Comparison of ENCODE assay signal across 9 cellular contexts in genomic region chr1:20483833-20484525, GRCh38. TPM values are rescaled to one million over a fixed set of nuclear protein-coding genes. Genes with fewer than 3 reads are reported as not detected.
A peak's percentile ranks its signal among the peaks of the same experiment; 100 is the strongest.
DNase-seq lines count a peak whose midpoint lies in the region; ATAC-seq and TF ChIP-seq lines count a peak whose summit lies in the region.
"Had no signal": no experiment of that assay in that cellular context is flagged by ENCODE, and none has a peak within 500 bp of the region (broad histone marks: within the 10 kb centered on the region; RNA-seq: fewer than 3 reads in every experiment).

No MANE protein-coding gene starts in this region.

- H4K20me1 ChIP-seq in BLaER1 treated with 17β-estradiol and CSF1 and Interleukin-3, amounts not matched to agents 10 nM and 100 nM: peaks cover 0 to 52% (median 22%) of the 10 kb centered on the region in 11 experiments; a peak in 19 of 22 replicates

- H3K27me3 ChIP-seq in BLaER1 treated with 17β-estradiol and CSF1 and Interleukin-3, amounts not matched to agents 10 nM and 100 nM: peaks cover 87 to 100% (median 96%) of the 10 kb centered on the region in 11 experiments
- peaks cover 74% of the 10 kb centered on the region for H3K27me3 ChIP-seq in HUES64 (ENCODE audit: insufficient read depth, low read length)
- H3K27me3 ChIP-seq in kidney epithelial cell (ENCODE audit: control insufficient read depth, insufficient read depth, low read length): no peaks in the 10 kb centered on the region

- H3K9me3 Mint-ChIP-seq in MCF 10A (ENCODE audit: unreplicated experiment): no peaks in the 10 kb centered on the region
- H3K9me3 Mint-ChIP-seq in stimulated activated effector memory CD8-positive, alpha-beta T cell treated with anti-CD3 and anti-CD28 coated beads, Interleukin-12 subunit alpha, Interleukin-12 subunit beta, amount 100 ng/mL, for 72 hours: no peaks in the 10 kb centered on the region

- ATAC-seq in stimulated activated effector memory CD8-positive, alpha-beta T cell treated with anti-CD3 and anti-CD28 coated beads, Interleukin-12 subunit alpha, Interleukin-12 subunit beta, amount 100 ng/mL, for 72 hours: no peak
- no peak for ATAC-seq in HG03571 (IDR thresholded peaks at IDR 0.05; ENCODE audit: unreplicated experiment)

- no peak overlapping the region for H3K27ac ChIP-seq in BLaER1 treated with 17β-estradiol and CSF1 and Interleukin-3, amounts not matched to agents 10 nM and 100 nM
- H3K27ac ChIP-seq in HUES64 (ENCODE audit: low read depth, low read length): no peak overlapping the region
- H3K27ac ChIP-seq: HL-60 had no signal

- BruUV-seq in MCF 10A (replicated peaks; lab: Mats Ljungman, UMichigan): no TSS peak

- H3K4me1 Mint-ChIP-seq in MCF 10A (ENCODE audit: insufficient read depth, unreplicated experiment): peaks cover 27% of the 10 kb centered on the region
- H3K4me1 Mint-ChIP-seq in stimulated activated effector memory CD8-positive, alpha-beta T cell treated with anti-CD3 and anti-CD28 coated beads, Interleukin-12 subunit alpha, Interleukin-12 subunit beta, amount 100 ng/mL, for 72 hours: peaks cover 31% of the 10 kb centered on the region

- no peak overlapping the region for H3K9ac ChIP-seq in BLaER1 treated with 17β-estradiol and CSF1 and Interleukin-3, amounts not matched to agents 10 nM and 100 nM
- peak overlapping the region; percentile 11; the same call in 1 of the 2 replicates for H3K9ac ChIP-seq in HUES64 (ENCODE audit: low read depth, low read length)

- no peaks in the 10 kb centered on the region for H3K36me3 ChIP-seq in BLaER1 treated with 17β-estradiol and CSF1 and Interleukin-3, amounts not matched to agents 10 nM and 100 nM
- H3K36me3 ChIP-seq in HUES64 (ENCODE audit: insufficient read depth, low read length): no peaks in the 10 kb centered on the region
- no peaks in the 10 kb centered on the region for H3K36me3 ChIP-seq in kidney epithelial cell (ENCODE audit: control insufficient read depth, insufficient read depth, low read length)

- POLR2A ChIA-PET in MCF 10A (lab: Yijun Ruan, JAX): interaction anchor here (0.5 to 1.4 kb wide), 5 partner anchors 16 to 327 kb away, joined by 3 to 6 read pairs (median 3); partner anchors contain the start of gene MUL1

- no peaks in the 10 kb centered on the region for H3K27me3 Mint-ChIP-seq in MCF 10A (ENCODE audit: insufficient read depth, unreplicated experiment)

- peak; percentile 33 for DNase-seq in MCF 10A (ENCODE audit: unreplicated experiment)
- DNase-seq in kidney epithelial cell (ENCODE audit: low read depth): no peak
- peak in 1 of 2 donors; percentile 59 for DNase-seq in stimulated activated effector memory CD8-positive, alpha-beta T cell treated with anti-CD3 and anti-CD28 coated beads, Interleukin-12 subunit alpha, Interleukin-12 subunit beta, amount 100 ng/mL, for 72 hours (ENCODE audit: low spot score in 2 of 2)
- DNase-seq in GOT3 (lab: John Stamatoyannopoulos, UW): no peak
- DNase-seq in SIG-M5 (lab: John Stamatoyannopoulos, UW): no peak

- CTCF ChIA-PET in MCF 10A (lab: Yijun Ruan, JAX): interaction anchor here (0.6 to 1.7 kb wide), 8 partner anchors 8 to 722 kb away, joined by 3 to 11 read pairs (median 4); no protein-coding TSS in a partner anchor

- peak overlapping the region; percentile 89 for H3K4me3 Mint-ChIP-seq in MCF 10A (ENCODE audit: unreplicated experiment)
- peak overlapping the region; percentile 85 for H3K4me3 Mint-ChIP-seq in stimulated activated effector memory CD8-positive, alpha-beta T cell treated with anti-CD3 and anti-CD28 coated beads, Interleukin-12 subunit alpha, Interleukin-12 subunit beta, amount 100 ng/mL, for 72 hours

- H3K27ac Mint-ChIP-seq in MCF 10A (ENCODE audit: low read depth, unreplicated experiment): peak overlapping the region; percentile 30
- peak overlapping the region; percentile 12 for H3K27ac Mint-ChIP-seq in stimulated activated effector memory CD8-positive, alpha-beta T cell treated with anti-CD3 and anti-CD28 coated beads, Interleukin-12 subunit alpha, Interleukin-12 subunit beta, amount 100 ng/mL, for 72 hours

- H3K4me1 ChIP-seq in BLaER1 treated with 17β-estradiol and CSF1 and Interleukin-3, amounts not matched to agents 10 nM and 100 nM: peaks cover 19 to 26% (median 23%) of the 10 kb centered on the region in 10 experiments; a peak in 19 of 20 replicates
- peaks cover 28% of the 10 kb centered on the region for H3K4me1 ChIP-seq in HUES64 (ENCODE audit: insufficient read depth, low read length)

- H3K36me3 Mint-ChIP-seq in MCF 10A (ENCODE audit: insufficient read depth, unreplicated experiment): no peaks in the 10 kb centered on the region
- peaks cover 14% of the 10 kb centered on the region for H3K36me3 Mint-ChIP-seq in stimulated activated effector memory CD8-positive, alpha-beta T cell treated with anti-CD3 and anti-CD28 coated beads, Interleukin-12 subunit alpha, Interleukin-12 subunit beta, amount 100 ng/mL, for 72 hours

- no peaks in the 10 kb centered on the region for H3K9me3 ChIP-seq in BLaER1 treated with 17β-estradiol and CSF1 and Interleukin-3, amounts not matched to agents 10 nM and 100 nM (replicated peaks in 1 of 11)
- no peaks in the 10 kb centered on the region for H3K9me3 ChIP-seq in HUES64 (ENCODE audit: insufficient read depth, low read depth, low read length)

- no peak for TF ChIP-seq CTCF in MCF 10A (IDR thresholded peaks at IDR 0.05; ENCODE audit: unreplicated experiment)
- TF ChIP-seq CTCF in kidney epithelial cell (IDR thresholded peaks at IDR 0.05; ENCODE audit: insufficient read depth, low read length, poor library complexity, severe bottlenecking): no peak

- peak overlapping the region in 7 of 10 experiments; percentile 7 to 75 (median 65); a peak in 5 of 20 replicates for H3K4me3 ChIP-seq in BLaER1 treated with 17β-estradiol and CSF1 and Interleukin-3, amounts not matched to agents 10 nM and 100 nM
- peak overlapping the region; percentile 78 for H3K4me3 ChIP-seq in HUES64 (ENCODE audit: low read length)
- peak overlapping the region; percentile 92 for H3K4me3 ChIP-seq in kidney epithelial cell (ENCODE audit: low read depth, low read length)

- H3K4me2 ChIP-seq in BLaER1 treated with 17β-estradiol and CSF1 and Interleukin-3, amounts not matched to agents 10 nM and 100 nM: peak overlapping the region; percentile 92 to 99 (median 97); a peak in 19 of 22 replicates

- WGBS in HUES64: 1% methylated on average over 59 of the region's 59 CpGs

- intact Hi-C loops in MCF 10A (cut with micrococcal nuclease): no loop called here

RNA-seq across cellular contexts. Expression of gene CAMK2N1, which starts 2.0 kb away (rescaled TPM):
- 6.3 TPM for polyA plus RNA-seq in HUES64 (2013, experiment 1 of 2)
- 11.6 TPM for polyA plus RNA-seq in HUES64 (2013, experiment 2 of 2)
- total RNA-seq in MCF 10A (2022) (4.9 and 9.7 TPM in 2 replicates), kidney epithelial cell (39.8 and 42.6 TPM in 2 replicates)

RNA-seq across cellular contexts. Expression of gene MUL1, which starts 24.0 kb away (rescaled TPM):
- 16.6 TPM for polyA plus RNA-seq in HUES64 (2013, experiment 1 of 2)
- polyA plus RNA-seq in HUES64 (2013, experiment 2 of 2): 18.6 TPM
- total RNA-seq in MCF 10A (2022) (23.4 and 29.9 TPM in 2 replicates), kidney epithelial cell (43.0 and 46.5 TPM in 2 replicates)
